Comparison of ENCODE assay signal across 8 cellular contexts in the genomic region with DNA sequence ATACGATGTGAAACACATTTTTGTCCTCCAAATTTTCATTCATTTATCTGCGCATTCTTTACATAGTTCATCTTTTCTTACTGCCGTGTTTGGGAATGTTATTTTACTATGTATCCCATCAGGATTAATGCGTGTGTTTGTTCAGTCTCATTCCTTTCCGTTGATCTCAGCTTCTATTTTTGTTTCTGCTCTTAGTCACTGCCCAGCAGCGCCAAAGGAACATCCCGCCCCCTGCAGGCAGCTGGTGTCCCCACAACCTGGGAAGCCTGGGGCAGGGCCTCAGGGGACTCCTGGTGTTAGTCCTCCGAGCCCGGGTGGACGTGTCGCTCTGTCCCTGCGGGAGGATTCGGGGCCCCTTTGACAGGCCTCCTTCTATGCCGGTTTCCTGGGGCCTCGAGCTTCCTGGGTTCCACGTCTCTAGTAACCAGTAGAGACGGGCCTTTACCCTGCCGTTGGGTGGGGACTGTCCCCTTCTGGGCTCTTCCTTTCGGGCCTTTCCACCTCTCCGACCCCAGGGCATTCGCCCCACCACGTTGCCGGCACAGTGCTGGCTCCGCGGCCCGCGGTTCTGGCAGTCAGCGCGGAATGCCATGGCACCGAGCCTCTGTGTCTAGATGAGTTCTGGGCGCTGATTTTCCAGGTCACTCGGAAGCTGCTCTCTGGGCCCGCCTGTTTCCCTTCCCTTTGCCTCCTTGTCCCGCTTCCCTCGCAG. TPM values are rescaled to one million over a fixed set of nuclear protein-coding genes. Genes with fewer than 3 reads are reported as not detected.
DNase-seq lines count a peak whose midpoint lies in the region; ATAC-seq and TF ChIP-seq lines count a peak whose summit lies in the region.

No MANE protein-coding gene starts in this region.

- H3K27me3 ChIP-seq in left ventricle myocardium inferior (ENCODE audit: low read depth): no peaks in the 10 kb centered on the region
- no peaks in the 10 kb centered on the region for H3K27me3 ChIP-seq in prostate gland (replicated peaks; ENCODE audit: insufficient read depth)

- peak; percentile 34 for ATAC-seq in HG02678 (IDR thresholded peaks at IDR 0.05; ENCODE audit: unreplicated experiment)

- peaks cover 29% of the 10 kb centered on the region for H3K4me1 ChIP-seq in left ventricle myocardium inferior
- H3K4me1 ChIP-seq in prostate gland (replicated peaks): no peaks in the 10 kb centered on the region
- no peaks in the 10 kb centered on the region for H3K4me1 ChIP-seq in urinary bladder (ENCODE audit: insufficient read depth)

- no peaks in the 10 kb centered on the region for H3K9me3 ChIP-seq in left ventricle myocardium inferior (replicated peaks)
- no peaks in the 10 kb centered on the region for H3K9me3 ChIP-seq in prostate gland

- H3K27ac ChIP-seq in left ventricle myocardium inferior (replicated peaks) (peak overlapping the region; percentile 99), prostate gland (peak overlapping the region; percentile 92 to 93), urinary bladder (ENCODE audit: low read depth) (peak overlapping the region; percentile 99)

- DNase-seq in GM12865 (ENCODE audit: low read depth) (peak; percentile 93), NCI-H1417 treated with DMSO at 0.1 percent for 48 hours (lab: John Stamatoyannopoulos, UW) (peak; percentile 83), T-helper 1 cell (peak; percentile 64 to 86 (median 74)), amniotic stem cell (lab: John Stamatoyannopoulos, UW) (peak; percentile 92), left ventricle myocardium inferior (peak; percentile 93), prostate gland (ENCODE audit: low spot score) (peak; percentile 93)

- H3K36me3 ChIP-seq in left ventricle myocardium inferior (no peaks in the 10 kb centered on the region), prostate gland (no peaks in the 10 kb centered on the region), urinary bladder (ENCODE audit: insufficient read depth) (no peaks in the 10 kb centered on the region)

- peak; percentile 50 for TF ChIP-seq POLR2A in prostate gland (IDR thresholded peaks at IDR 0.05)

- intact Hi-C loops in left ventricle myocardium inferior (cut with micrococcal nuclease) (no loop called here), prostate gland (cut with DNase I) (loop anchor here (2.0 to 5.0 kb wide), 4 partner anchors 38 to 152 kb away; a partner anchor contains a TSS)

- peak overlapping the region; percentile 60 for H3K4me3 ChIP-seq in GM12865 (ENCODE audit: low read depth, low read length)
- peak overlapping the region; percentile 71 for H3K4me3 ChIP-seq in left ventricle myocardium inferior
- peak overlapping the region; percentile 33 to 39 for H3K4me3 ChIP-seq in prostate gland
- peak overlapping the region; percentile 41 for H3K4me3 ChIP-seq in urinary bladder (ENCODE audit: low read depth, low read length)

- WGBS in prostate gland: under 1% methylated on average over 34 of the region's 35 CpGs
- under 1% methylated on average over 35 of the region's 35 CpGs for WGBS in urinary bladder

- TF ChIP-seq CTCF in GM12865 (IDR thresholded peaks at IDR 0.05; ENCODE audit: insufficient read depth, low read depth, low read length, missing control alignments) (peak; percentile 96), left ventricle myocardium inferior (IDR thresholded peaks at IDR 0.05; ENCODE audit: borderline replicate concordance) (peak; percentile 98), prostate gland (IDR thresholded peaks at IDR 0.05) (peak; percentile 93 to 99 (median 97))

RNA-seq across cellular contexts. Expression of a gene that starts 39.8 kb away (rescaled TPM):
- total RNA-seq in left ventricle myocardium inferior: 41.8 TPM
- 10 to 100 TPM; 31.0 to 33.1 TPM for total RNA-seq in prostate gland
- 95.5 TPM for total RNA-seq in urinary bladder
- polyA plus RNA-seq in urinary bladder: 25.1 TPM

RNA-seq across cellular contexts. Expression of a gene that starts 50.6 kb away (rescaled TPM):
- 20.6 TPM for total RNA-seq in left ventricle myocardium inferior
- 10 to 100 TPM; 20.8 to 25.2 TPM for total RNA-seq in prostate gland
- 35.3 TPM for total RNA-seq in urinary bladder
- polyA plus RNA-seq in urinary bladder: 21.3 TPM

Comparison
In these comparisons a context has a peak if more than half of its experiments do, and no peak if none do; other contexts are left out.
1. Peak in every context shown above with its lines: DNase-seq, ATAC-seq, H3K4me3 ChIP-seq and H3K27ac ChIP-seq.